In genomic region chr21:33069645-33069993, GRCh38 we compare ENCODE assay signal across 12 cellular contexts. TPM values are rescaled to one million over a fixed set of nuclear protein-coding genes. Genes with fewer than 3 reads are reported as not detected.
A peak's percentile ranks its signal among the peaks of the same experiment; 100 is the strongest.
DNase-seq lines count a peak whose midpoint lies in the region; ATAC-seq lines count a peak whose summit lies in the region.
"Had no signal": no experiment of that assay in that cellular context is flagged by ENCODE, and none has a peak within 500 bp of the region (broad histone marks: within the 10 kb centered on the region; RNA-seq: fewer than 3 reads in every experiment).

No MANE protein-coding gene starts in this region.

- H3K36me3 Mint-ChIP-seq in activated T-cell treated with anti-CD3 and anti-CD28 coated beads, Interleukin-2, amount 50 U/mL, for 72 hours (ENCODE audit: insufficient read depth in 2 of 2): no peaks in the 10 kb centered on the region
- peaks cover 5% of the 10 kb centered on the region for H3K36me3 Mint-ChIP-seq in activated CD8-positive, alpha-beta T cell treated with anti-CD3 and anti-CD28 coated beads, Interleukin-2, amount 10 ng/mL, durations not matched to agents 7 days and 5 days (ENCODE audit: low read depth)

- no peaks in the 10 kb centered on the region for H3K36me3 ChIP-seq in iPS-15b (ENCODE audit: control insufficient read depth, insufficient read depth, low read length)
- H3K36me3 ChIP-seq: tibial artery had no signal

- ATAC-seq in activated T-cell treated with anti-CD3 and anti-CD28 coated beads, Interleukin-2, amount 50 U/mL, for 72 hours (replicated peaks in 1 of 2): no peak
- ATAC-seq in activated CD8-positive, alpha-beta T cell treated with anti-CD3 and anti-CD28 coated beads, Interleukin-2, amount 10 ng/mL, durations not matched to agents 7 days and 5 days: no peak
- no peak for ATAC-seq in stimulated activated naive CD8-positive, alpha-beta T cell treated with anti-CD3 and anti-CD28 coated beads, Interleukin-15, amount 100 ng/mL, for 72 hours

- H3K4me3 ChIP-seq in iPS-15b (ENCODE audit: low read depth, low read length): peak overlapping the region; percentile 11

- H3K9ac ChIP-seq in iPS-15b (ENCODE audit: low read depth, low read length): no peak overlapping the region

- H3K9me3 Mint-ChIP-seq in activated T-cell treated with anti-CD3 and anti-CD28 coated beads, Interleukin-2, amount 50 U/mL, for 72 hours: peaks cover 0 to 2% of the 10 kb centered on the region in 2 donors
- no peaks in the 10 kb centered on the region for H3K9me3 Mint-ChIP-seq in activated CD8-positive, alpha-beta T cell treated with anti-CD3 and anti-CD28 coated beads, Interleukin-2, amount 10 ng/mL, durations not matched to agents 7 days and 5 days (ENCODE audit: insufficient read depth)
- no peaks in the 10 kb centered on the region for H3K9me3 Mint-ChIP-seq in stimulated activated naive CD8-positive, alpha-beta T cell treated with anti-CD3 and anti-CD28 coated beads, Interleukin-15, amount 100 ng/mL, for 72 hours

- peaks cover 16% of the 10 kb centered on the region for H3K4me1 Mint-ChIP-seq in activated T-cell treated with anti-CD3 and anti-CD28 coated beads, Interleukin-2, amount 50 U/mL, for 72 hours (ENCODE audit: low read depth)
- H3K4me1 Mint-ChIP-seq in activated CD8-positive, alpha-beta T cell treated with anti-CD3 and anti-CD28 coated beads, Interleukin-2, amount 10 ng/mL, durations not matched to agents 7 days and 5 days (ENCODE audit: low read depth): peaks cover 18% of the 10 kb centered on the region
- peaks cover 21% of the 10 kb centered on the region for H3K4me1 Mint-ChIP-seq in stimulated activated naive CD8-positive, alpha-beta T cell treated with anti-CD3 and anti-CD28 coated beads, Interleukin-15, amount 100 ng/mL, for 72 hours

- POLR2A ChIA-PET in activated CD8-positive, alpha-beta T cell treated with anti-CD3 and anti-CD28 coated beads, Interleukin-2, amount 10 ng/mL, durations not matched to agents 7 days and 5 days (lab: Charles Lee): no interaction called here

- peaks cover 76% of the 10 kb centered on the region for H3K27me3 Mint-ChIP-seq in activated T-cell treated with anti-CD3 and anti-CD28 coated beads, Interleukin-2, amount 50 U/mL, for 72 hours (ENCODE audit: low read depth)
- peaks cover 80% of the 10 kb centered on the region for H3K27me3 Mint-ChIP-seq in activated CD8-positive, alpha-beta T cell treated with anti-CD3 and anti-CD28 coated beads, Interleukin-2, amount 10 ng/mL, durations not matched to agents 7 days and 5 days (ENCODE audit: low read depth)
- H3K27me3 Mint-ChIP-seq in stimulated activated naive CD8-positive, alpha-beta T cell treated with anti-CD3 and anti-CD28 coated beads, Interleukin-15, amount 100 ng/mL, for 72 hours: peaks cover 89% of the 10 kb centered on the region

- peaks cover 14% of the 10 kb centered on the region for H3K4me1 ChIP-seq in iPS-15b (ENCODE audit: control insufficient read depth, insufficient read depth, low read length)

- H3K9me3 ChIP-seq in iPS-15b (ENCODE audit: control insufficient read depth, insufficient read depth, low read length): no peaks in the 10 kb centered on the region

- peak overlapping the region; percentile 58 to 65 for H3K4me3 Mint-ChIP-seq in activated T-cell treated with anti-CD3 and anti-CD28 coated beads, Interleukin-2, amount 50 U/mL, for 72 hours
- H3K4me3 Mint-ChIP-seq in activated CD8-positive, alpha-beta T cell treated with anti-CD3 and anti-CD28 coated beads, Interleukin-2, amount 10 ng/mL, durations not matched to agents 7 days and 5 days: peak overlapping the region; percentile 18
- H3K4me3 Mint-ChIP-seq in stimulated activated naive CD8-positive, alpha-beta T cell treated with anti-CD3 and anti-CD28 coated beads, Interleukin-15, amount 100 ng/mL, for 72 hours: peak overlapping the region; percentile 45 to 59

- no peak overlapping the region for H3K27ac Mint-ChIP-seq in activated T-cell treated with anti-CD3 and anti-CD28 coated beads, Interleukin-2, amount 50 U/mL, for 72 hours
- H3K27ac Mint-ChIP-seq in activated CD8-positive, alpha-beta T cell treated with anti-CD3 and anti-CD28 coated beads, Interleukin-2, amount 10 ng/mL, durations not matched to agents 7 days and 5 days: no peak overlapping the region
- no peak overlapping the region for H3K27ac Mint-ChIP-seq in stimulated activated naive CD8-positive, alpha-beta T cell treated with anti-CD3 and anti-CD28 coated beads, Interleukin-15, amount 100 ng/mL, for 72 hours

- CTCF ChIA-PET in activated CD8-positive, alpha-beta T cell treated with anti-CD3 and anti-CD28 coated beads, Interleukin-2, amount 10 ng/mL, durations not matched to agents 7 days and 5 days (lab: Charles Lee): no interaction called here

- no peak for DNase-seq in activated T-cell treated with anti-CD3 and anti-CD28 coated beads, Interleukin-2, amount 50 U/mL, for 72 hours
- no peak for DNase-seq in activated T-cell treated with anti-CD3 and anti-CD28 coated beads, Interleukin-2, amount 50 U/mL, for 1 hour
- DNase-seq in activated CD8-positive, alpha-beta T cell treated with anti-CD3 and anti-CD28 coated beads, Interleukin-2, amount 10 ng/mL, durations not matched to agents 7 days and 5 days: no peak
- DNase-seq in stimulated activated naive CD8-positive, alpha-beta T cell treated with anti-CD3 and anti-CD28 coated beads, Interleukin-15, amount 100 ng/mL, for 72 hours: no peak
- DNase-seq in stimulated activated CD4-positive, alpha-beta T cell treated with anti-CD3 and anti-CD28 coated beads, Interleukin-1b, Interleukin-23, amount 100 ng/mL, for 48 hours: no peak
- DNase-seq in NCI-H2107 (lab: John Stamatoyannopoulos, UW) (no peak), NCI-H2171 treated with DMSO at 0.1 percent for 48 hours (lab: John Stamatoyannopoulos, UW) (no peak)
- DNase-seq: cerebellar nuclear complex, tibial artery had no signal

- peaks cover 97% of the 10 kb centered on the region for H3K27me3 ChIP-seq in iPS-15b (ENCODE audit: control insufficient read depth, insufficient read depth, low read length)

RNA-seq across cellular contexts. Expression of gene OLIG1, which starts 0.3 kb away (rescaled TPM):
- not detected for total RNA-seq in activated T-cell treated with anti-CD3 and anti-CD28 coated beads, Interleukin-2, amount 50 U/mL, for 72 hours
- total RNA-seq in activated CD8-positive, alpha-beta T cell treated with anti-CD3 and anti-CD28 coated beads, Interleukin-2, amount 10 ng/mL, durations not matched to agents 7 days and 5 days: not detected
- total RNA-seq: kidney epithelial cell, posterior vena cava had no signal

RNA-seq across cellular contexts. Expression of gene OLIG2, which starts 43.9 kb away (rescaled TPM):
- total RNA-seq in activated T-cell treated with anti-CD3 and anti-CD28 coated beads, Interleukin-2, amount 50 U/mL, for 72 hours: not detected
- not detected for total RNA-seq in activated CD8-positive, alpha-beta T cell treated with anti-CD3 and anti-CD28 coated beads, Interleukin-2, amount 10 ng/mL, durations not matched to agents 7 days and 5 days
- total RNA-seq: kidney epithelial cell, posterior vena cava had no signal
